Comparison of ENCODE assay signal across 26 cellular contexts in genomic region chr11:24842308-24842707, GRCh38.
"Had no signal": no experiment of that assay in that cellular context is flagged by ENCODE, and none has a peak within 500 bp of the region (broad histone marks: within the 10 kb centered on the region; RNA-seq: fewer than 3 reads in every experiment).

No MANE protein-coding gene starts in this region.

- ATAC-seq: effector memory CD8-positive, alpha-beta T cell; esophagus mucosa; foreskin keratinocyte; gastrocnemius medialis; gastroesophageal sphincter; heart left ventricle; heart right ventricle had no signal

- H3K27ac ChIP-seq: colonic mucosa, coronary artery, dorsolateral prefrontal cortex, epithelial cell of prostate, esophagus muscularis mucosa, esophagus squamous epithelium, foreskin keratinocyte, gastrocnemius medialis, gastroesophageal sphincter, heart left ventricle, heart right ventricle had no signal

- H3K4me1 ChIP-seq: colonic mucosa, esophagus muscularis mucosa, esophagus squamous epithelium, foreskin keratinocyte, gastrocnemius medialis, gastroesophageal sphincter, heart left ventricle, heart right ventricle had no signal

- H3K27me3 ChIP-seq: colonic mucosa, dorsolateral prefrontal cortex, esophagus muscularis mucosa, esophagus squamous epithelium, foreskin keratinocyte, gastrocnemius medialis, gastroesophageal sphincter, heart left ventricle, heart right ventricle had no signal

- H3K4me3 Mint-ChIP-seq: dendritic cell treated with granulocyte-macrophage colony-stimulating factor and Interleukin-4, amounts not matched to agents 40 ng/mL and 50 ng/mL, for 4 days; effector memory CD8-positive, alpha-beta T cell; endodermal cell had no signal

- H3K9me3 Mint-ChIP-seq: dendritic cell treated with granulocyte-macrophage colony-stimulating factor and Interleukin-4, amounts not matched to agents 40 ng/mL and 50 ng/mL, for 4 days had no signal

- H3K27me3 Mint-ChIP-seq: dendritic cell treated with granulocyte-macrophage colony-stimulating factor and Interleukin-4, amounts not matched to agents 40 ng/mL and 50 ng/mL, for 4 days; effector memory CD8-positive, alpha-beta T cell had no signal

- H3K4me3 ChIP-seq: colonic mucosa, coronary artery, dorsolateral prefrontal cortex, esophagus muscularis mucosa, esophagus squamous epithelium, gastrocnemius medialis, gastroesophageal sphincter, heart left ventricle, heart right ventricle had no signal

- H3K36me3 ChIP-seq: colonic mucosa, esophagus muscularis mucosa, esophagus squamous epithelium, gastrocnemius medialis, gastroesophageal sphincter, heart left ventricle, heart right ventricle had no signal

- DNase-seq: colonic mucosa; cortex of kidney; dermis blood vessel endothelial cell; dorsolateral prefrontal cortex; effector CD4-positive, alpha-beta T cell; effector CD8-positive, alpha-beta T cell; effector memory CD4-positive, alpha-beta T cell; effector memory CD8-positive, alpha-beta T cell; endodermal cell; erythroblast; esophagus squamous epithelium; foreskin fibroblast; foreskin keratinocyte; foreskin melanocyte; gastrocnemius medialis; glutamatergic neuron; head of caudate nucleus; heart left ventricle; heart right ventricle had no signal

- H3K9me3 ChIP-seq: colonic mucosa, esophagus muscularis mucosa, esophagus squamous epithelium, gastrocnemius medialis, gastroesophageal sphincter, heart left ventricle, heart right ventricle had no signal

- H3K27ac Mint-ChIP-seq: dendritic cell treated with granulocyte-macrophage colony-stimulating factor and Interleukin-4, amounts not matched to agents 40 ng/mL and 50 ng/mL, for 4 days; effector memory CD8-positive, alpha-beta T cell; endodermal cell had no signal

- FAIRE-seq: endothelial cell of umbilical vein had no signal
